Comparison of ENCODE assay signal across 1 cellular context in genomic region chr6:31994421-31994820, GRCh38. TPM values are rescaled to one million over a fixed set of nuclear protein-coding genes. Genes with fewer than 3 reads are reported as not detected.
"Had no signal": no experiment of that assay in that cellular context is flagged by ENCODE, and none has a peak within 500 bp of the region (broad histone marks: within the 10 kb centered on the region; RNA-seq: fewer than 3 reads in every experiment).

No MANE protein-coding gene starts in this region.

RNA-seq across cellular contexts. Expression of gene C4B, which starts 20.2 kb away (rescaled TPM):
- total RNA-seq: GM23338 had no signal
